8 cellular contexts compared by ENCODE assay signal in the genomic region with DNA sequence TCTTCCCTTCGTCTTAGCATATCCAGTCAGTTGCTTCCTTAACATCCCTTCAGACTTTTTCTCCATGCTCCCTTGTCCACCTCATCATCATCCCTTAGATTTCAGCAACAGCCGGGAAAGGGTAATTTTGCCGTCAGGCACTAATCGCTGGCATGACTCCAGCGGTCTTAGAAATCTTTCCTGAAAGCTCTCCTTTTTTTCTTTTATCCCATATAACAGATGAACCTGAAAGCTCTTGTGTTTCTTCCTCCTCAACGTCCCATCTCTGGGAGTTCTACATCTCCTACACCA. TPM values are rescaled to one million over a fixed set of nuclear protein-coding genes. Genes with fewer than 3 reads are reported as not detected.
DNase-seq lines count a peak whose midpoint lies in the region; ATAC-seq and TF ChIP-seq lines count a peak whose summit lies in the region.

No MANE protein-coding gene starts in this region.

- 9 to 16% methylated on average over 6 of the region's 6 CpGs for WGBS in esophagus squamous epithelium, 2 donors
- WGBS in psoas muscle, 3 donors: 12 to 21% (median 12%) methylated on average over 6 of the region's 6 CpGs

- no peaks in the 10 kb centered on the region for H3K27me3 ChIP-seq in esophagus squamous epithelium
- H3K27me3 ChIP-seq in psoas muscle (ENCODE audit: insufficient read depth in 3 of 3, low read length in 2 of 3): no peaks in the 10 kb centered on the region

- peak; percentile 65 for DNase-seq in EH (ENCODE audit: low read depth)
- DNase-seq in NCI-H69 (lab: John Stamatoyannopoulos, UW): peak; percentile 68
- DNase-seq in esophagus squamous epithelium (lab: John Stamatoyannopoulos, UW): no peak
- peak in 1 of 2 donors; percentile 33 for DNase-seq in psoas muscle
- DNase-seq in NCI-H774 (lab: John Stamatoyannopoulos, UW): no peak

- TF ChIP-seq POLR2A in esophagus squamous epithelium (IDR thresholded peaks at IDR 0.05): peak in 1 of 4 donors; percentile 30

- H3K36me3 ChIP-seq in esophagus squamous epithelium (no peaks in the 10 kb centered on the region), psoas muscle (ENCODE audit: insufficient read depth in 1 of 2, low read depth in 1 of 2) (no peaks in the 10 kb centered on the region)

- ATAC-seq in psoas muscle (no peak), GM21825 (IDR thresholded peaks at IDR 0.05; ENCODE audit: unreplicated experiment) (no peak), HG02798 (IDR thresholded peaks at IDR 0.05; ENCODE audit: poor library complexity, unreplicated experiment) (no peak), HG03039 (IDR thresholded peaks at IDR 0.05; ENCODE audit: unreplicated experiment) (no peak)

- peak overlapping the region; percentile 39 to 75 (median 62) for H3K4me3 ChIP-seq in esophagus squamous epithelium
- H3K4me3 ChIP-seq in psoas muscle: peak overlapping the region; percentile 79

- intact Hi-C loops in esophagus squamous epithelium (cut with DNase I): no loop called here
- intact Hi-C loops in psoas muscle (cut with DNase I): loop anchor here in 1 of 2 donors (10.0 kb wide), 1 partner anchor 166 kb away; no protein-coding TSS in a partner anchor

- H3K9me3 ChIP-seq in esophagus squamous epithelium (no peaks in the 10 kb centered on the region), psoas muscle (no peaks in the 10 kb centered on the region)

- H3K4me1 ChIP-seq in esophagus squamous epithelium (peaks cover 8 to 38% (median 14%) of the 10 kb centered on the region in 3 donors), psoas muscle (peaks cover 11% of the 10 kb centered on the region)

- peak overlapping the region; percentile 94 to 100 (median 99) for H3K27ac ChIP-seq in esophagus squamous epithelium
- peak overlapping the region; percentile 98 for H3K27ac ChIP-seq in psoas muscle

- TF ChIP-seq CTCF in esophagus squamous epithelium (IDR thresholded peaks at IDR 0.05) (no peak), psoas muscle (IDR thresholded peaks at IDR 0.05) (no peak)

RNA-seq across cellular contexts. Expression of a gene that starts 10.4 kb away (rescaled TPM):
- 10 to 100 TPM; 11.0 to 31.7 (median 23.4) TPM for total RNA-seq in esophagus squamous epithelium
- 10 to 100 TPM; 13.9 to 18.1 (median 15.8) TPM for total RNA-seq in psoas muscle
- polyA plus RNA-seq in psoas muscle: 10 to 100 TPM; 24.0 to 45.3 (median 32.1) TPM

RNA-seq across cellular contexts. Expression of a gene that starts 28.7 kb away (rescaled TPM):
- 1 to 10 TPM in 2 of 4 donors, under 1 TPM in 2; 0.11 to 2.1 (median 1.1) TPM for total RNA-seq in esophagus squamous epithelium
- under 1 TPM; 0.13 to 0.48 (median 0.25) TPM for total RNA-seq in psoas muscle
- polyA plus RNA-seq in psoas muscle: under 1 TPM; 0.14 to 0.19 (median 0.14) TPM

RNA-seq across cellular contexts. Expression of a gene that starts 38.7 kb away (rescaled TPM):
- 10 to 100 TPM in 3 of 4 donors, 1 to 10 TPM in 1; 7.6 to 16.9 (median 14.1) TPM for total RNA-seq in esophagus squamous epithelium
- 10 to 100 TPM; 13.0 to 26.9 (median 21.9) TPM for total RNA-seq in psoas muscle
- polyA plus RNA-seq in psoas muscle: 10 to 100 TPM; 13.9 to 28.9 (median 16.7) TPM

RNA-seq across cellular contexts. Expression of a gene that starts 47.7 kb away (rescaled TPM):
- total RNA-seq in esophagus squamous epithelium (10 to 100 TPM in 2 of 4 donors, 1 to 10 TPM in 2; 3.9 to 13.5 (median 10.6) TPM), psoas muscle (1 to 10 TPM; 1.0 to 3.0 (median 1.8) TPM)
- polyA plus RNA-seq in psoas muscle: 1 to 10 TPM in 1 of 3 donors, under 1 TPM in 2; 0.78 to 1.7 (median 0.80) TPM

Comparison
In these comparisons a context has a peak if more than half of its experiments do, and no peak if none do; other contexts are left out.
1. DNase-seq: peak in EH (single experiment) and NCI-H69 (single experiment); none in esophagus squamous epithelium (single experiment) and NCI-H774 (single experiment).